In genomic region chr4:155615054-155615887, GRCh38 we compare ENCODE assay signal across 16 cellular contexts. TPM values are rescaled to one million over a fixed set of nuclear protein-coding genes. Genes with fewer than 3 reads are reported as not detected.
A peak's percentile ranks its signal among the peaks of the same experiment; 100 is the strongest.
DNase-seq lines count a peak whose midpoint lies in the region; ATAC-seq and TF ChIP-seq lines count a peak whose summit lies in the region.
"Had no signal": no experiment of that assay in that cellular context is flagged by ENCODE, and none has a peak within 500 bp of the region (broad histone marks: within the 10 kb centered on the region; RNA-seq: fewer than 3 reads in every experiment).

No MANE protein-coding gene starts in this region.

- H3K4me1 Mint-ChIP-seq in activated T-cell treated with anti-CD3 and anti-CD28 coated beads, Interleukin-2, amount 50 U/mL, for 24 hours (ENCODE audit: low read depth) = peaks cover 3% of the 10 kb centered on the region

- TF ChIP-seq CTCF in GM12865 (IDR thresholded peaks at IDR 0.05; ENCODE audit: insufficient read depth, low read depth, low read length, missing control alignments) (no peak), suprapubic skin (IDR thresholded peaks at IDR 0.05) (no peak)

- H3K36me3 Mint-ChIP-seq in activated T-cell treated with anti-CD3 and anti-CD28 coated beads, Interleukin-2, amount 50 U/mL, for 24 hours (ENCODE audit: low read depth) = no peaks in the 10 kb centered on the region

- TF ChIP-seq POLR2A in suprapubic skin (IDR thresholded peaks at IDR 0.05) = no peak

- no peak overlapping the region for H3K4me3 ChIP-seq in GM12865 (ENCODE audit: low read depth, low read length)
- no peak overlapping the region for H3K4me3 ChIP-seq in suprapubic skin
- H3K4me3 ChIP-seq: gastrocnemius medialis had no signal

- WGBS in suprapubic skin = 83% methylated on average over 4 of the region's 4 CpGs

- ATAC-seq in GM19452 (IDR thresholded peaks at IDR 0.05; ENCODE audit: unreplicated experiment) = peak; percentile 57
- ATAC-seq in HG03432 (IDR thresholded peaks at IDR 0.05; ENCODE audit: unreplicated experiment) = peak; percentile 61
- ATAC-seq in GM18502 (IDR thresholded peaks at IDR 0.05; ENCODE audit: poor library complexity, unreplicated experiment) = no peak
- ATAC-seq: gastrocnemius medialis had no signal

- H3K9me3 Mint-ChIP-seq in activated T-cell treated with anti-CD3 and anti-CD28 coated beads, Interleukin-2, amount 50 U/mL, for 24 hours = no peaks in the 10 kb centered on the region
- H3K9me3 Mint-ChIP-seq: T-helper 2 cell treated with Interferon-gamma antibody and Interleukin-4, amounts not matched to agents 5 μg/mL and 100 μg/mL, for 36 hours had no signal

- H3K4me3 Mint-ChIP-seq in activated T-cell treated with anti-CD3 and anti-CD28 coated beads, Interleukin-2, amount 50 U/mL, for 24 hours = no peak overlapping the region
- H3K4me3 Mint-ChIP-seq: T-helper 2 cell treated with Interferon-gamma antibody and Interleukin-4, amounts not matched to agents 5 μg/mL and 100 μg/mL, for 36 hours had no signal

- no peak overlapping the region for H3K27ac ChIP-seq in suprapubic skin

- H3K9me3 ChIP-seq in suprapubic skin = no peaks in the 10 kb centered on the region
- H3K9me3 ChIP-seq: BE2C, gastrocnemius medialis had no signal

- H3K36me3 ChIP-seq in suprapubic skin = no peaks in the 10 kb centered on the region
- H3K36me3 ChIP-seq: BE2C, gastrocnemius medialis had no signal

- no peak for TF ChIP-seq EP300 in suprapubic skin (IDR thresholded peaks at IDR 0.05)

- H3K27ac Mint-ChIP-seq in activated T-cell treated with anti-CD3 and anti-CD28 coated beads, Interleukin-2, amount 50 U/mL, for 24 hours = no peak overlapping the region
- H3K27ac Mint-ChIP-seq: T-helper 2 cell treated with Interferon-gamma antibody and Interleukin-4, amounts not matched to agents 5 μg/mL and 100 μg/mL, for 36 hours had no signal

- H3K27me3 ChIP-seq in suprapubic skin = no peaks in the 10 kb centered on the region
- H3K27me3 ChIP-seq: BE2C, gastrocnemius medialis had no signal

- DNase-seq in GM12865 (ENCODE audit: low read depth) (peak; percentile 18), medulla oblongata (ENCODE audit: extremely low spot score) (peak; percentile 58), NCI-H146 treated with DMSO at 0.1 percent for 48 hours (lab: John Stamatoyannopoulos, UW; ENCODE audit: unreplicated experiment) (no peak), suprapubic skin (ENCODE audit: low spot score in 2 of 2) (no peak)
- no peak for DNase-seq in activated T-cell treated with anti-CD3 and anti-CD28 coated beads, Interleukin-2, amount 50 U/mL, for 24 hours
- DNase-seq: activated CD4-positive, alpha-beta T cell treated with anti-CD3 and anti-CD28 coated beads, Interleukin-2, amount 50 U/mL, for 4 hours; BE2C; gastrocnemius medialis; KG1; kidney glomerular epithelial cell; NCI-H187; stimulated activated CD4-positive, alpha-beta T cell treated with anti-CD3 and anti-CD28 coated beads, Interleukin-1b, Interleukin-23, amount 100 ng/mL, for 48 hours had no signal

- peaks cover 11% of the 10 kb centered on the region for H3K27me3 Mint-ChIP-seq in activated T-cell treated with anti-CD3 and anti-CD28 coated beads, Interleukin-2, amount 50 U/mL, for 24 hours

- H3K4me1 ChIP-seq in suprapubic skin = no peaks in the 10 kb centered on the region
- H3K4me1 ChIP-seq: gastrocnemius medialis had no signal

RNA-seq across cellular contexts. Expression of gene GUCY1A1, which starts 51.4 kb away (rescaled TPM):
- 10 to 100 TPM in 2 of 4 donors, 1 to 10 TPM in 2; 5.1 to 15.3 (median 8.9) TPM for total RNA-seq in suprapubic skin

Comparison
In these comparisons a context has a peak if more than half of its experiments do, and no peak if none do; other contexts are left out.
1. DNase-seq: peak in GM12865 (single experiment) and medulla oblongata (single experiment); none in NCI-H146 treated with DMSO at 0.1 percent for 48 hours (single experiment), suprapubic skin (0 of 2) and activated T-cell treated with anti-CD3 and anti-CD28 coated beads, Interleukin-2, amount 50 U/mL, for 24 hours (single experiment).